8 cellular contexts compared by ENCODE assay signal in genomic region chrX:63349307-63349706, GRCh38. TPM values are rescaled to one million over a fixed set of nuclear protein-coding genes. Genes with fewer than 3 reads are reported as not detected.
DNase-seq lines count a peak whose midpoint lies in the region; ATAC-seq and TF ChIP-seq lines count a peak whose summit lies in the region.

No MANE protein-coding gene starts in this region.

- no peak overlapping the region for H3K4me3 ChIP-seq in CD4-positive, alpha-beta memory T cell (ENCODE audit: low read length in 2 of 2)
- H3K4me3 ChIP-seq in HFF-Myc (replicated peaks; ENCODE audit: low read depth, low read length) = peak overlapping the region; percentile 60
- peak overlapping the region; percentile 75 for H3K4me3 ChIP-seq in fibroblast of the aortic adventitia (ENCODE audit: low read depth, low read length)
- H3K4me3 ChIP-seq in stomach = no peak overlapping the region

- no peak for TF ChIP-seq EP300 in stomach (IDR thresholded peaks at IDR 0.05)

- no peak overlapping the region for H3K27ac ChIP-seq in CD4-positive, alpha-beta memory T cell (ENCODE audit: low read depth, low read length)
- H3K27ac ChIP-seq in stomach (no peak overlapping the region), caudate nucleus (ENCODE audit: low read depth, low read length) (no peak overlapping the region)

- no peaks in the 10 kb centered on the region for H3K9me3 Mint-ChIP-seq in CD4-positive, alpha-beta memory T cell

- no peaks in the 10 kb centered on the region for H3K27me3 ChIP-seq in CD4-positive, alpha-beta memory T cell (ENCODE audit: insufficient read depth, low read length)
- H3K27me3 ChIP-seq in stomach = no peaks in the 10 kb centered on the region

- POLR2A ChIA-PET in CD4-positive, alpha-beta memory T cell (lab: Charles Lee; ENCODE audit: partially characterized antibody) = no interaction called here

- H3K4me3 Mint-ChIP-seq in CD4-positive, alpha-beta memory T cell = peak overlapping the region in 6 of 8 donors; percentile 46 to 83 (median 63)

- 37 to 60% (median 54%) methylated on average over 3 of the region's 3 CpGs for WGBS in stomach, 5 donors

- DNase-seq in CD4-positive, alpha-beta memory T cell = no peak
- DNase-seq in HFF-Myc (ENCODE audit: extremely low read depth, low read depth) (no peak), RKO (ENCODE audit: low spot score) (peak; percentile 39), fibroblast of the aortic adventitia (ENCODE audit: low read depth) (peak; percentile 2), GM10266 (ENCODE audit: extremely low spot score) (no peak), stomach (no peak), caudate nucleus (lab: John Stamatoyannopoulos, UW) (no peak)

- H3K27ac Mint-ChIP-seq in CD4-positive, alpha-beta memory T cell = peak overlapping the region in 1 of 7 donors; percentile 21

- H3K9me3 ChIP-seq in CD4-positive, alpha-beta memory T cell (ENCODE audit: control insufficient read depth in 1 of 2, low read length in 2 of 2) = no peaks in the 10 kb centered on the region
- H3K9me3 ChIP-seq in stomach = no peaks in the 10 kb centered on the region

- H3K4me1 Mint-ChIP-seq in CD4-positive, alpha-beta memory T cell = peaks cover 8 to 28% (median 16%) of the 10 kb centered on the region in 4 donors

- TF ChIP-seq CTCF in HFF-Myc (IDR thresholded peaks at IDR 0.05; ENCODE audit: low read depth, low read length, missing control alignments) (no peak), fibroblast of the aortic adventitia (IDR thresholded peaks at IDR 0.05; ENCODE audit: insufficient read depth, low read length) (no peak), GM10266 (IDR thresholded peaks at IDR 0.05; ENCODE audit: control insufficient read depth, insufficient read depth, low read depth, missing control alignments) (no peak), stomach (IDR thresholded peaks at IDR 0.05) (no peak)

- H3K36me3 Mint-ChIP-seq in CD4-positive, alpha-beta memory T cell = peaks cover 0 to 1% of the 10 kb centered on the region in 2 donors

- no peaks in the 10 kb centered on the region for H3K27me3 Mint-ChIP-seq in CD4-positive, alpha-beta memory T cell

- H3K36me3 ChIP-seq in CD4-positive, alpha-beta memory T cell (ENCODE audit: insufficient read depth, low read length) = no peaks in the 10 kb centered on the region
- H3K36me3 ChIP-seq in stomach = no peaks in the 10 kb centered on the region

- peaks cover 15% of the 10 kb centered on the region for H3K4me1 ChIP-seq in CD4-positive, alpha-beta memory T cell (ENCODE audit: insufficient read depth, low read length)
- peaks cover 0 to 13% (median 5%) of the 10 kb centered on the region in 4 donors for H3K4me1 ChIP-seq in stomach

- TF ChIP-seq POLR2A in stomach (IDR thresholded peaks at IDR 0.05) = no peak

- no peak for ATAC-seq in GM19467 (IDR thresholded peaks at IDR 0.05; ENCODE audit: unreplicated experiment)

- CTCF ChIA-PET in CD4-positive, alpha-beta memory T cell (lab: Charles Lee; ENCODE audit: partially characterized antibody) = no interaction called here

- intact Hi-C loops in CD4-positive, alpha-beta memory T cell (cut with micrococcal nuclease) = no loop called here
- intact Hi-C loops in stomach (cut with DNase I; ENCODE audit: low total_unique reads) = no loop called here

RNA-seq across cellular contexts. Expression of gene SPIN4, which starts 1.8 kb away (rescaled TPM):
- 1 to 10 TPM; 3.8 to 4.2 TPM for total RNA-seq in CD4-positive, alpha-beta memory T cell
- polyA plus RNA-seq in CD4-positive, alpha-beta memory T cell = under 1 TPM; 0.52 to 0.78 TPM
- total RNA-seq in fibroblast of the aortic adventitia (ENCODE audit: low replicate concordance) (3.1 and 13.3 TPM in 2 replicates), stomach (1 to 10 TPM in 3 of 5 donors, under 1 TPM in 1, not detected in 1; 0.29 to 7.5 (median 4.7) TPM)
- polyA plus RNA-seq in stomach = 1 to 10 TPM in 2 of 3 donors, under 1 TPM in 1; 1.00 to 3.1 (median 1.5) TPM

Comparison
In these comparisons a context has a peak if more than half of its experiments do, and no peak if none do; other contexts are left out.
1. DNase-seq: peak in RKO (single experiment) and fibroblast of the aortic adventitia (single experiment); none in CD4-positive, alpha-beta memory T cell (0 of 5), HFF-Myc (single experiment), GM10266 (single experiment), stomach (single experiment) and caudate nucleus (0 of 61).
2. H3K4me3 ChIP-seq: peak in HFF-Myc (single experiment) and fibroblast of the aortic adventitia (single experiment); none in CD4-positive, alpha-beta memory T cell (0 of 2) and stomach (0 of 4).